ENCODE assay signal across 15 cellular contexts in the genomic region with DNA sequence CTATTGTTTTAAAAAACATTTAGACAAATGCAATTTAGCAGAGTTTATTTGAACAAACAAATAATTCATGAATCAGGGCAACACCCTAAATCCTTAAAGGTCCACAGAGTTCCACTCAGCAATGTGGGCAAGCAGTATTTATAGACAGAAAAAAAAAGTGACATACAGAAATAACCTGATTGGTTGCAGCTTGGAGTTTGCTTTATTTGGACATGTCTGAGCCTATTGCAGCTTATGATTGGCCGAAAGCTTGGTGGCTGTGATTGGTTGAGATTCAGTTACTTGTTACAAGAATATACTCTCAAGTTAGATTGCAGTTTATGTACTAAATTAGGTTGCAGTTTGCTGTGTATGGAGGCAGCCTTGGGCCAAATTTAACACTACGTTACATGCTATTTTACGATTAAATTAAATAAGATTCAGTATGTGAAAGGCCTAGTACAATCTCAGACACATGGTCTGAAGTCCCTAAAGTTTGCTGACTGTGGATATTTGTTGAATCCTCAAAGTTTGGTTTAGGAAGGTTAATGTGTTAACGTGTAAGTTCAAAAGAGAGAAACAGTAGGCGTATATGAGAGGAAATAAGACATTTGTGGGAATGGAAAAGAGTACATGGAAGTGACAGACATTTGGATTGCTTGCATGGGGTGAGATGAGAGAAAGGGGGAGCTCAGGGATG. TPM values are rescaled to one million over a fixed set of nuclear protein-coding genes. Genes with fewer than 3 reads are reported as not detected.
A peak's percentile ranks its signal among the peaks of the same experiment; 100 is the strongest.
DNase-seq lines count a peak whose midpoint lies in the region; ATAC-seq, FAIRE-seq and TF ChIP-seq lines count a peak whose summit lies in the region.
"Had no signal": no experiment of that assay in that cellular context is flagged by ENCODE, and none has a peak within 500 bp of the region (broad histone marks: within the 10 kb centered on the region; RNA-seq: fewer than 3 reads in every experiment).

No MANE protein-coding gene starts in this region.

- peaks cover 0 to 5% (median 3%) of the 10 kb centered on the region in 3 donors for H3K4me1 Mint-ChIP-seq in T-cell

- no peak overlapping the region for H2AK5ac ChIP-seq in H1 (ENCODE audit: low read depth, low read length)

- no peaks in the 10 kb centered on the region for H3K36me3 Mint-ChIP-seq in T-cell

- H3K27me3 ChIP-seq in HepG2 (ENCODE audit: control insufficient read depth in 1 of 2, insufficient read depth in 2 of 2, low read length in 2 of 2) (peaks cover 0 to 10% of the 10 kb centered on the region in 2 experiments; a peak in 2 of 5 replicates), right lobe of liver (no peaks in the 10 kb centered on the region), H1 (replicated peaks in 1 of 4; ENCODE audit: control insufficient read depth in 3 of 4, extremely low read depth in 1 of 4, insufficient read depth in 3 of 4, low read length in 3 of 4) (no peaks in the 10 kb centered on the region), esophagus muscularis mucosa (no peaks in the 10 kb centered on the region)

- no peak overlapping the region for H2BK20ac ChIP-seq in H1 (ENCODE audit: low read length)

- peaks cover 0 to 3% of the 10 kb centered on the region in 2 donors for H3K27me3 Mint-ChIP-seq in T-cell

- no peaks in the 10 kb centered on the region for H3K36me3 ChIP-seq in HepG2 (replicated peaks in 1 of 2; ENCODE audit: control insufficient read depth in 1 of 2, insufficient read depth in 2 of 2, low read length in 2 of 2)
- no peaks in the 10 kb centered on the region for H3K36me3 ChIP-seq in right lobe of liver
- H3K36me3 ChIP-seq in H1 (ENCODE audit: control insufficient read depth in 2 of 4, insufficient read depth in 4 of 4, low read length in 3 of 4): no peaks in the 10 kb centered on the region
- no peaks in the 10 kb centered on the region for H3K36me3 ChIP-seq in esophagus muscularis mucosa

- H3K4ac ChIP-seq in H1 (replicated peaks; ENCODE audit: insufficient read length, low read depth, low read length): no peak overlapping the region

- H3K79me2 ChIP-seq in HepG2 (ENCODE audit: insufficient read depth, low read length) (no peaks in the 10 kb centered on the region), H1 (ENCODE audit: control insufficient read depth in 1 of 2, insufficient read depth in 2 of 2, low read length in 2 of 2) (no peaks in the 10 kb centered on the region)

- no peak overlapping the region for H3K27ac ChIP-seq in HepG2 (ENCODE audit: extremely low read length, insufficient read depth, low read length)
- H3K27ac ChIP-seq in right lobe of liver: no peak overlapping the region
- no peak overlapping the region for H3K27ac ChIP-seq in H1 (ENCODE audit: low read depth, low read length)
- H3K27ac ChIP-seq in esophagus muscularis mucosa (replicated peaks in 1 of 4): no peak overlapping the region

- intact Hi-C loops in HepG2 (cut with micrococcal nuclease; ENCODE audit: unreplicated experiment) (no loop called here), right lobe of liver (cut with DNase I) (no loop called here), esophagus muscularis mucosa (cut with DNase I) (no loop called here)

- no peak overlapping the region for H2BK15ac ChIP-seq in H1 (ENCODE audit: low read length)

- no peak overlapping the region for H3K27ac Mint-ChIP-seq in T-cell
- H3K27ac Mint-ChIP-seq: H9 had no signal

- H3K4me1 ChIP-seq in HepG2 (ENCODE audit: insufficient read depth, low read length): no peaks in the 10 kb centered on the region
- H3K4me1 ChIP-seq in right lobe of liver: no peaks in the 10 kb centered on the region
- H3K4me1 ChIP-seq in H1 (replicated peaks in 1 of 4; ENCODE audit: control insufficient read depth in 3 of 4, insufficient read depth in 4 of 4, low read length in 3 of 4): no peaks in the 10 kb centered on the region
- H3K4me1 ChIP-seq in esophagus muscularis mucosa: no peaks in the 10 kb centered on the region
- H3K4me1 ChIP-seq: Caco-2 had no signal

- H3K9me3 ChIP-seq in HepG2 (ENCODE audit: low read length) (no peaks in the 10 kb centered on the region), right lobe of liver (no peaks in the 10 kb centered on the region), H1 (ENCODE audit: insufficient read depth in 2 of 2, low read depth in 1 of 2, low read length in 1 of 2) (no peaks in the 10 kb centered on the region), esophagus muscularis mucosa (no peaks in the 10 kb centered on the region)
- H3K9me3 ChIP-seq: Caco-2 had no signal

- H4K20me1 ChIP-seq in HepG2 (ENCODE audit: insufficient read depth, low read length) (no peaks in the 10 kb centered on the region), H1 (replicated peaks in 1 of 2; ENCODE audit: control insufficient read depth in 1 of 2, insufficient read depth in 2 of 2, low read length in 2 of 2) (no peaks in the 10 kb centered on the region)

- H2BK5ac ChIP-seq in H1 (ENCODE audit: low read depth, low read length): no peak overlapping the region

- H3K9ac ChIP-seq in HepG2 (ENCODE audit: insufficient read depth, low read depth, low read length) (no peak overlapping the region), H1 (replicated peaks in 1 of 4; ENCODE audit: extremely low read depth in 1 of 4, low read depth in 3 of 4, low read length in 3 of 4) (no peak overlapping the region)

- H2AFZ ChIP-seq in HepG2 (ENCODE audit: low read length) (no peak overlapping the region), H1 (ENCODE audit: low read length) (no peak overlapping the region)

- H3K18ac ChIP-seq in H1 (ENCODE audit: extremely low read depth, low read length): no peak overlapping the region

- no peak overlapping the region for H3K56ac ChIP-seq in H1 (replicated peaks; ENCODE audit: insufficient read length, low read depth, low read length)

- H4K91ac ChIP-seq in H1 (replicated peaks; ENCODE audit: insufficient read length, low read length): no peak overlapping the region

- CTCF ChIA-PET in HepG2 (lab: Yijun Ruan, JAX; ENCODE audit: low intra/inter-chr PET ratio, low total read pairs): no interaction called here
- CTCF ChIA-PET in H1 (lab: Charles Lee; ENCODE audit: partially characterized antibody): interaction anchor here (0.9 to 1.4 kb wide), 4 partner anchors 17 to 255 kb away, joined by 3 to 5 read pairs (median 3); no protein-coding TSS in a partner anchor
- CTCF ChIA-PET in T-cell (lab: Charles Lee): no interaction called here

- BruUV-seq in HepG2 (replicated peaks; lab: Mats Ljungman, UMichigan): no TSS peak

- no peak for DNase-seq in HepG2 (ENCODE audit: low spot score)
- DNase-seq in right lobe of liver: no peak
- DNase-seq in NB4 (ENCODE audit: low read depth): peak; percentile 7
- no peak for DNase-seq in H1 (ENCODE audit: low read depth in 1 of 2, low spot score in 2 of 2)
- no peak for DNase-seq in stimulated activated CD4-positive, alpha-beta T cell treated with anti-CD3 and anti-CD28 coated beads, Interleukin-1b, Interleukin-23, amount 100 ng/mL, for 48 hours
- DNase-seq in T-cell: no peak
- no peak for DNase-seq in esophagus muscularis mucosa (ENCODE audit: extremely low spot score)
- DNase-seq: AML-193, Caco-2, H9, NCI-H1105 treated with DMSO at 0.1 percent for 48 hours, NCI-H187, NCI-H446 treated with DMSO at 0.1 percent for 48 hours, RPMI8226 had no signal

- H3K4me3 ChIP-seq in HepG2 (replicated peaks in 1 of 3; ENCODE audit: insufficient read depth in 1 of 3, low read depth in 2 of 3, low read length in 3 of 3): no peak overlapping the region
- H3K4me3 ChIP-seq in right lobe of liver: no peak overlapping the region
- H3K4me3 ChIP-seq in NB4 (ENCODE audit: low read depth, low read length): no peak overlapping the region
- no peak overlapping the region for H3K4me3 ChIP-seq in H1 (ENCODE audit: extremely low read depth in 1 of 4, insufficient read depth in 2 of 4, low read depth in 3 of 4, low read length in 4 of 4)
- H3K4me3 ChIP-seq in esophagus muscularis mucosa: no peak overlapping the region

- TF ChIP-seq RAD21 in HepG2 (CRISPR knock-in tag; IDR thresholded peaks at IDR 0.05): no peak
- TF ChIP-seq RAD21 in H1 (IDR thresholded peaks at IDR 0.05 in 1 of 2, conservative IDR thresholded peaks at IDR 0.05 in 1 of 2; ENCODE audit: low read depth in 2 of 2, low read length in 2 of 2): no peak

- no peak overlapping the region for H2BK12ac ChIP-seq in H1 (ENCODE audit: low read depth, low read length)

- no peak overlapping the region for H3K4me2 ChIP-seq in HepG2 (ENCODE audit: low read depth, low read length)
- no peak overlapping the region for H3K4me2 ChIP-seq in H1 (ENCODE audit: insufficient read depth in 1 of 2, low read depth in 2 of 2, low read length in 2 of 2)

- H3K23ac ChIP-seq in H1 (ENCODE audit: insufficient read length): no peak overlapping the region

- no peaks in the 10 kb centered on the region for H3K79me1 ChIP-seq in H1 (ENCODE audit: low read depth, low read length)

- 66% methylated on average over 5 of the region's 5 CpGs for WGBS in HepG2 (ENCODE audit: low lambda C conversion rate)
- 83% methylated on average over 5 of the region's 5 CpGs for WGBS in right lobe of liver (ENCODE audit: insufficient coverage, low coverage, low lambda C conversion rate, missing lambda C conversion rate)
- 86 to 100% methylated on average over 2 to 5 of the region's 5 CpGs for WGBS in H1 (ENCODE audit: extremely low coverage in 1 of 2, insufficient coverage in 1 of 2, insufficient read length in 1 of 2, insufficient replicate concordance in 2 of 2, low coverage in 1 of 2, low lambda C conversion rate in 2 of 2, missing lambda C conversion rate in 1 of 2), 2 experiments
- WGBS in esophagus muscularis mucosa: 92% methylated on average over 5 of the region's 5 CpGs

- H3K4me3 Mint-ChIP-seq in T-cell: no peak overlapping the region
- H3K4me3 Mint-ChIP-seq: H9 had no signal

- no peaks in the 10 kb centered on the region for H3K23me2 ChIP-seq in H1 (ENCODE audit: low read depth, low read length)

- no peak overlapping the region for H2BK120ac ChIP-seq in H1 (replicated peaks; ENCODE audit: low read depth, low read length)

- FAIRE-seq in HepG2 (lab: Jason Lieb, UNC): no peak
- no peak for FAIRE-seq in H1 (lab: Jason Lieb, UNC)

- no peak for TF ChIP-seq CTCF in HepG2 (CRISPR knock-in tag; IDR thresholded peaks at IDR 0.05)
- no peak for TF ChIP-seq CTCF in right lobe of liver (IDR thresholded peaks at IDR 0.05)
- TF ChIP-seq CTCF in NB4 (IDR thresholded peaks at IDR 0.05; ENCODE audit: low read depth, low read length): no peak
- no peak for TF ChIP-seq CTCF in H1 (IDR thresholded peaks at IDR 0.05; ENCODE audit: control extremely low read depth in 1 of 3, insufficient read depth in 1 of 3, low read depth in 1 of 3, low read length in 3 of 3)
- TF ChIP-seq CTCF in esophagus muscularis mucosa (IDR thresholded peaks at IDR 0.05): no peak

- no peak overlapping the region for H4K8ac ChIP-seq in H1 (ENCODE audit: extremely low read depth, insufficient read depth, low read length)

- no peak for TF ChIP-seq POLR2A in HepG2 (IDR thresholded peaks at IDR 0.05; ENCODE audit: insufficient read depth in 1 of 2, low read depth in 2 of 2, low read length in 2 of 2)
- no peak for TF ChIP-seq POLR2A in right lobe of liver (IDR thresholded peaks at IDR 0.05)
- no peak for TF ChIP-seq POLR2A in NB4 (IDR thresholded peaks at IDR 0.05; ENCODE audit: extremely low read depth, insufficient read length)
- TF ChIP-seq POLR2A in H1 (IDR thresholded peaks at IDR 0.05; ENCODE audit: control extremely low read depth in 1 of 2, low read depth in 2 of 2, low read length in 2 of 2): no peak
- TF ChIP-seq POLR2A in esophagus muscularis mucosa (IDR thresholded peaks at IDR 0.05; ENCODE audit: low read depth): no peak

- in situ Hi-C loops in HepG2 (cut with HindIII; ENCODE audit: extremely low pct_ligation_motif_present, low pct_unique_long_range_greater_than_20kb): no loop called here

- no peak overlapping the region for H3K14ac ChIP-seq in H1 (ENCODE audit: insufficient read length)

- TF ChIP-seq EP300 in HepG2 (IDR thresholded peaks at IDR 0.05; ENCODE audit: low read depth in 2 of 2, low read length in 2 of 2): no peak
- TF ChIP-seq EP300 in HepG2 (CRISPR knock-in tag; IDR thresholded peaks at IDR 0.05; ENCODE audit: borderline replicate concordance): no peak
- TF ChIP-seq EP300 in H1 (IDR thresholded peaks at IDR 0.05; ENCODE audit: borderline replicate concordance in 1 of 2, low read depth in 2 of 2, low read length in 2 of 2): no peak
- TF ChIP-seq EP300 in esophagus muscularis mucosa (IDR thresholded peaks at IDR 0.05): no peak

- no peaks in the 10 kb centered on the region for H3K9me3 Mint-ChIP-seq in T-cell
- H3K9me3 Mint-ChIP-seq: H9 had no signal

- no peak for ATAC-seq in HepG2
- no peak for ATAC-seq in right lobe of liver
- no peak for ATAC-seq in GM21360 (IDR thresholded peaks at IDR 0.05; ENCODE audit: unreplicated experiment)
- no peak for ATAC-seq in T-cell (replicated peaks in 1 of 4)

- POLR2A ChIA-PET in HepG2 (lab: Yijun Ruan, JAX): no interaction called here
- POLR2A ChIA-PET in H1 (lab: Charles Lee; ENCODE audit: partially characterized antibody): no interaction called here
- POLR2A ChIA-PET in T-cell (lab: Charles Lee): no interaction called here

- H4K5ac ChIP-seq in H1 (ENCODE audit: insufficient read length, low read depth, low read length): no peak overlapping the region

RNA-seq across cellular contexts. Expression of gene CAMSAP2, which starts 6.9 kb away (rescaled TPM):
- total RNA-seq in HepG2 (2016; rRNA removed; fragmentation: Illumina TruSeq; extraction: Trizol): 8.2 and 10.3 TPM in 2 replicates
- total RNA-seq in HepG2 (2016; cell fraction: cytosol; rRNA removed; fragmentation: Illumina TruSeq; extraction: Trizol; ENCODE audit: low read depth): 0.91 and 0.97 TPM in 2 replicates
- 7.7 and 11.2 TPM in 2 replicates for total RNA-seq in HepG2 (2016; cell fraction: insoluble cytoplasmic fraction; rRNA removed; fragmentation: Illumina TruSeq; extraction: Trizol)
- total RNA-seq in HepG2 (2016; cell fraction: membrane; rRNA removed; fragmentation: Illumina TruSeq; extraction: Trizol): 2.8 and 2.9 TPM in 2 replicates
- total RNA-seq in HepG2 (2016; cell fraction: nucleus; rRNA removed; fragmentation: Illumina TruSeq; extraction: Trizol): 10.7 and 14.3 TPM in 2 replicates
- polyA plus RNA-seq in HepG2 (2011; rRNA removed): 2.7 and 3.4 TPM in 2 replicates
- 0.85 and 1.5 TPM in 2 replicates for polyA plus RNA-seq in HepG2 (2011; cell fraction: cytosol; rRNA removed)
- 2.2 and 2.6 TPM in 2 replicates for polyA plus RNA-seq in HepG2 (2011; cell fraction: nucleus; rRNA removed)
- polyA plus RNA-seq in HepG2 (2012): 5.3 and 5.9 TPM in 2 replicates
- 0.19 and 0.25 TPM in 2 replicates for polyA plus RNA-seq in HepG2 (2016; cell fraction: cytosol; fragmentation: Illumina TruSeq; extraction: Trizol; ENCODE audit: low read depth)
- 6.9 and 7.4 TPM in 2 replicates for polyA plus RNA-seq in HepG2 (2016; cell fraction: insoluble cytoplasmic fraction; fragmentation: Illumina TruSeq; extraction: Trizol; ENCODE audit: low read depth)
- 0.78 and 0.97 TPM in 2 replicates for polyA plus RNA-seq in HepG2 (2016; cell fraction: membrane; fragmentation: Illumina TruSeq; extraction: Trizol; ENCODE audit: low read depth)
- 12.4 and 12.5 TPM in 2 replicates for polyA plus RNA-seq in HepG2 (2016; cell fraction: nucleus; fragmentation: Illumina TruSeq; extraction: Trizol; ENCODE audit: insufficient read depth, low read depth)
- polyA minus RNA-seq in HepG2 (2011; rRNA and poly(A)+ RNA removed; ENCODE audit: low replicate concordance): 2.5 and 25.6 TPM in 2 replicates
- 4.4 and 5.6 TPM in 2 replicates for polyA minus RNA-seq in HepG2 (2011; cell fraction: cytosol; rRNA and poly(A)+ RNA removed)
- polyA minus RNA-seq in HepG2 (2011; cell fraction: nucleus; rRNA and poly(A)+ RNA removed): 12.2 and 18.8 TPM in 2 replicates
- 10 to 100 TPM in 1 of 6 experiments, 1 to 10 TPM in 5; 4.0 to 12.5 (median 8.0) TPM for total RNA-seq in right lobe of liver
- 27.6 and 28.9 TPM in 2 replicates for total RNA-seq in H1 (2021; fragmentation: NEBNext Ultra II Directional; extraction: Animal tissue kit (Norgen Biotek cat#: 25700))
- 2.2 and 4.2 TPM in 2 replicates for polyA plus RNA-seq in H1 (2011; rRNA removed)
- polyA plus RNA-seq in H1 (2011; cell fraction: cytosol; rRNA removed): 5.2 TPM
- 4.4 TPM for polyA plus RNA-seq in H1 (2011; cell fraction: nucleus; rRNA removed)
- polyA plus RNA-seq in H1 (2012, experiment 1 of 2): 7.7 to 16.4 TPM (median 11.0 TPM) in 4 replicates
- polyA plus RNA-seq in H1 (2012, experiment 2 of 2): 0.70 TPM
- 11.8 TPM for polyA plus RNA-seq in H1 (2013, experiment 1 of 2)
- 10.6 TPM for polyA plus RNA-seq in H1 (2013, experiment 2 of 2)
- 20.5 and 27.1 TPM in 2 replicates for polyA minus RNA-seq in H1 (2011; rRNA and poly(A)+ RNA removed)
- 12.3 TPM for polyA minus RNA-seq in H1 (2011; cell fraction: cytosol; rRNA and poly(A)+ RNA removed)
- polyA minus RNA-seq in H1 (2011; cell fraction: nucleus; rRNA and poly(A)+ RNA removed): 30.8 TPM
- 1 to 10 TPM; 4.6 to 9.1 (median 5.2) TPM for total RNA-seq in T-cell
- total RNA-seq in esophagus muscularis mucosa: 10 to 100 TPM; 34.6 to 44.0 (median 38.4) TPM

Comparison
In these comparisons a context has a peak if more than half of its experiments do, and no peak if none do; other contexts are left out.
1. Of the 41 proteins assayed by ChIP-seq in both HepG2 and H1: peak only in HepG2: MAFK; only in H1: none; in both: SRF; in neither: 39.